8 cellular contexts compared by ENCODE assay signal in the genomic region with DNA sequence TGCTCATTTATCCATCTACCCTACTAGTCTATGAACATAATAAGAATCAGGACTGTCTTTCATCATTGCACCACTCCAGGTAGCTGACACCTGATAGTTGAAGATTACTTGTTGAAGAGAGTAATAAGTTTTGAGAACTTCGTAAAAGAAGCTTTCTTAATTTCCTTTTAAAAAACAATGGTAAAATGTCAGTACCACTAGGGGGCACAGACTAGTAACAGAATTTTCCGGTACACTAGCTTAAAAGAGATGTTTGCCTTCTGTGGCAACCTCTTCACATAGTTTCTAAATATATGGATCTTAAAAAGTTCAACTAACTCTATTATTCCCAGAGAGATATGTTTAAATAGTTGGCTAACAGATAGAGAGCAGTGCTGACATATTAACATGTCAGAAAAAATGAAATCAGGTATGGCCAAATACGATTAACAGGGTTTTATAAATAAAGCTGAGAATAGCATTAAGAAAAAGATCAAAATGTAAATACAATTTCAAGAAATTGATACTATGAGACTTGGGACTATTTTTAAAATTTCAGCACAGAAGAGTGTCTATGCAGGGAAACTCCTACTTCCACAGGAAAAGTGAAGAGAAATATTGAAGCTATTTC. TPM values are rescaled to one million over a fixed set of nuclear protein-coding genes. Genes with fewer than 3 reads are reported as not detected.
DNase-seq lines count a peak whose midpoint lies in the region; ATAC-seq, FAIRE-seq and TF ChIP-seq lines count a peak whose summit lies in the region.

No MANE protein-coding gene starts in this region.

- no peak overlapping the region for H3K18ac ChIP-seq in H1 (ENCODE audit: extremely low read depth, low read length)

- no peaks in the 10 kb centered on the region for H3K36me3 Mint-ChIP-seq in activated CD8-positive, alpha-beta T cell treated with anti-CD3 and anti-CD28 coated beads for 36 hours (ENCODE audit: low read depth)
- no peaks in the 10 kb centered on the region for H3K36me3 Mint-ChIP-seq in activated CD8-positive, alpha-beta T cell treated with anti-CD3 and anti-CD28 coated beads, Interleukin-2, amount 10 ng/mL, durations not matched to agents 7 days and 5 days (ENCODE audit: low read depth)

- H3K36me3 ChIP-seq in H1 (ENCODE audit: control insufficient read depth in 2 of 4, insufficient read depth in 4 of 4, low read length in 3 of 4) (no peaks in the 10 kb centered on the region), osteoblast (ENCODE audit: insufficient read depth, low read length) (no peaks in the 10 kb centered on the region)

- H3K9ac ChIP-seq in H1 (replicated peaks in 1 of 4; ENCODE audit: extremely low read depth in 1 of 4, low read depth in 3 of 4, low read length in 3 of 4): no peak overlapping the region

- H3K27ac Mint-ChIP-seq in activated CD8-positive, alpha-beta T cell treated with anti-CD3 and anti-CD28 coated beads for 36 hours: no peak overlapping the region
- H3K27ac Mint-ChIP-seq in activated CD8-positive, alpha-beta T cell treated with anti-CD3 and anti-CD28 coated beads, Interleukin-2, amount 10 ng/mL, durations not matched to agents 7 days and 5 days: no peak overlapping the region

- H3K56ac ChIP-seq in H1 (replicated peaks; ENCODE audit: insufficient read length, low read depth, low read length): no peak overlapping the region

- H3K23ac ChIP-seq in H1 (ENCODE audit: insufficient read length): no peak overlapping the region

- H3K27me3 Mint-ChIP-seq in activated CD8-positive, alpha-beta T cell treated with anti-CD3 and anti-CD28 coated beads for 36 hours: no peaks in the 10 kb centered on the region
- no peaks in the 10 kb centered on the region for H3K27me3 Mint-ChIP-seq in activated CD8-positive, alpha-beta T cell treated with anti-CD3 and anti-CD28 coated beads, Interleukin-2, amount 10 ng/mL, durations not matched to agents 7 days and 5 days (ENCODE audit: low read depth)

- peak; percentile 49 to 54 for TF ChIP-seq RAD21 in H1 (IDR thresholded peaks at IDR 0.05 in 1 of 2, conservative IDR thresholded peaks at IDR 0.05 in 1 of 2; ENCODE audit: low read depth in 2 of 2, low read length in 2 of 2)

- H3K27me3 ChIP-seq in H1 (replicated peaks in 1 of 4; ENCODE audit: control insufficient read depth in 3 of 4, extremely low read depth in 1 of 4, insufficient read depth in 3 of 4, low read length in 3 of 4) (peaks cover 9 to 29% (median 25%) of the 10 kb centered on the region in 4 experiments), osteoblast (ENCODE audit: insufficient read depth, low read length) (no peaks in the 10 kb centered on the region)

- no peak overlapping the region for H2BK12ac ChIP-seq in H1 (ENCODE audit: low read depth, low read length)

- H3K27ac ChIP-seq in H1 (ENCODE audit: low read depth, low read length): no peak overlapping the region
- no peak overlapping the region for H3K27ac ChIP-seq in osteoblast (ENCODE audit: low read depth, low read length)

- H4K5ac ChIP-seq in H1 (ENCODE audit: insufficient read length, low read depth, low read length): no peak overlapping the region

- no peak overlapping the region for H3K14ac ChIP-seq in H1 (ENCODE audit: insufficient read length)

- H3K9me3 Mint-ChIP-seq in activated CD8-positive, alpha-beta T cell treated with anti-CD3 and anti-CD28 coated beads for 36 hours: peaks cover 2% of the 10 kb centered on the region
- no peaks in the 10 kb centered on the region for H3K9me3 Mint-ChIP-seq in activated CD8-positive, alpha-beta T cell treated with anti-CD3 and anti-CD28 coated beads, Interleukin-2, amount 10 ng/mL, durations not matched to agents 7 days and 5 days (ENCODE audit: insufficient read depth)

- H3K4me1 ChIP-seq in H1 (replicated peaks in 1 of 4; ENCODE audit: control insufficient read depth in 3 of 4, insufficient read depth in 4 of 4, low read length in 3 of 4) (peaks cover 0 to 13% (median 5%) of the 10 kb centered on the region in 4 experiments; a peak in 5 of 7 replicates), osteoblast (ENCODE audit: insufficient read depth, low read length) (peaks cover 2% of the 10 kb centered on the region)

- H2BK5ac ChIP-seq in H1 (ENCODE audit: low read depth, low read length): no peak overlapping the region

- H3K4me3 ChIP-seq in H1 (ENCODE audit: extremely low read depth in 1 of 4, insufficient read depth in 2 of 4, low read depth in 3 of 4, low read length in 4 of 4) (no peak overlapping the region), osteoblast (ENCODE audit: insufficient read depth, low read length) (no peak overlapping the region)

- DNase-seq in activated CD8-positive, alpha-beta T cell treated with anti-CD3 and anti-CD28 coated beads for 36 hours: no peak
- DNase-seq in activated CD8-positive, alpha-beta T cell treated with anti-CD3 and anti-CD28 coated beads, Interleukin-2, amount 10 ng/mL, durations not matched to agents 7 days and 5 days: no peak
- DNase-seq in NCI-H446 (lab: John Stamatoyannopoulos, UW) (peak; percentile 7 to 55), H1 (ENCODE audit: low read depth in 1 of 2, low spot score in 2 of 2) (no peak), osteoblast (ENCODE audit: insufficient read length, low spot score, missing footprints) (peak; percentile 83), amniotic stem cell (lab: John Stamatoyannopoulos, UW) (no peak)
- no peak for DNase-seq in activated CD4-positive, CD25-positive, alpha-beta regulatory T cell treated with anti-CD3 and anti-CD28 coated beads, Interleukin-2, amount 50 U/mL, for 72 hours

- no peak for TF ChIP-seq EP300 in H1 (IDR thresholded peaks at IDR 0.05; ENCODE audit: borderline replicate concordance in 1 of 2, low read depth in 2 of 2, low read length in 2 of 2)

- H2BK120ac ChIP-seq in H1 (replicated peaks; ENCODE audit: low read depth, low read length): no peak overlapping the region

- ATAC-seq in activated CD8-positive, alpha-beta T cell treated with anti-CD3 and anti-CD28 coated beads for 36 hours: no peak
- no peak for ATAC-seq in activated CD8-positive, alpha-beta T cell treated with anti-CD3 and anti-CD28 coated beads, Interleukin-2, amount 10 ng/mL, durations not matched to agents 7 days and 5 days
- ATAC-seq in GM21619 (IDR thresholded peaks at IDR 0.05; ENCODE audit: unreplicated experiment): no peak

- TF ChIP-seq CTCF in activated CD8-positive, alpha-beta T cell treated with anti-CD3 and anti-CD28 coated beads for 36 hours (IDR thresholded peaks at IDR 0.05): peak; percentile 80
- peak in 2 of 3 experiments; percentile 35 to 47; a peak in 2 of 4 replicates for TF ChIP-seq CTCF in H1 (IDR thresholded peaks at IDR 0.05; ENCODE audit: control extremely low read depth in 1 of 3, insufficient read depth in 1 of 3, low read depth in 1 of 3, low read length in 3 of 3)
- TF ChIP-seq CTCF in osteoblast (IDR thresholded peaks at IDR 0.05; ENCODE audit: extremely low read depth, low read depth, low read length): peak; percentile 69

- no peaks in the 10 kb centered on the region for H3K79me2 ChIP-seq in H1 (ENCODE audit: control insufficient read depth in 1 of 2, insufficient read depth in 2 of 2, low read length in 2 of 2)
- no peaks in the 10 kb centered on the region for H3K79me2 ChIP-seq in osteoblast (ENCODE audit: insufficient read depth, low read length)

- no peak overlapping the region for H4K8ac ChIP-seq in H1 (ENCODE audit: extremely low read depth, insufficient read depth, low read length)

- peaks cover 46% of the 10 kb centered on the region for H3K4me1 Mint-ChIP-seq in activated CD8-positive, alpha-beta T cell treated with anti-CD3 and anti-CD28 coated beads for 36 hours (ENCODE audit: low read depth)
- peaks cover 34% of the 10 kb centered on the region for H3K4me1 Mint-ChIP-seq in activated CD8-positive, alpha-beta T cell treated with anti-CD3 and anti-CD28 coated beads, Interleukin-2, amount 10 ng/mL, durations not matched to agents 7 days and 5 days (ENCODE audit: low read depth)

- 79% methylated on average over 3 of the region's 3 CpGs; no CpG with 5 or more reads in 1 of the 2 experiments for WGBS in H1 (ENCODE audit: extremely low coverage in 1 of 2, insufficient coverage in 1 of 2, insufficient read length in 1 of 2, insufficient replicate concordance in 2 of 2, low coverage in 1 of 2, low lambda C conversion rate in 2 of 2, missing lambda C conversion rate in 1 of 2), 2 experiments

- no peaks in the 10 kb centered on the region for H3K9me3 ChIP-seq in H1 (ENCODE audit: insufficient read depth in 2 of 2, low read depth in 1 of 2, low read length in 1 of 2)
- no peaks in the 10 kb centered on the region for H3K9me3 ChIP-seq in osteoblast (ENCODE audit: low read depth, low read length)

- FAIRE-seq in H1 (lab: Jason Lieb, UNC): no peak

- H2BK20ac ChIP-seq in H1 (ENCODE audit: low read length): no peak overlapping the region

- H2AK5ac ChIP-seq in H1 (ENCODE audit: low read depth, low read length): no peak overlapping the region

- no peak overlapping the region for H3K4me2 ChIP-seq in H1 (ENCODE audit: insufficient read depth in 1 of 2, low read depth in 2 of 2, low read length in 2 of 2)
- H3K4me2 ChIP-seq in osteoblast (ENCODE audit: insufficient read depth, low read length): peak overlapping the region; percentile 63

- H3K23me2 ChIP-seq in H1 (ENCODE audit: low read depth, low read length): peaks cover 11% of the 10 kb centered on the region; the same call in 1 of the 2 replicates

- CTCF ChIA-PET in activated CD8-positive, alpha-beta T cell treated with anti-CD3 and anti-CD28 coated beads for 36 hours (lab: Charles Lee): interaction anchor here (0.6 to 5.9 kb wide), 36 partner anchors 8 to 712 kb away, joined by 3 to 151 read pairs (median 5); no protein-coding TSS in a partner anchor
- CTCF ChIA-PET in activated CD8-positive, alpha-beta T cell treated with anti-CD3 and anti-CD28 coated beads, Interleukin-2, amount 10 ng/mL, durations not matched to agents 7 days and 5 days (lab: Charles Lee): interaction anchor here (0.6 to 9.7 kb wide), 60 partner anchors 11 to 772 kb away, joined by 3 to 281 read pairs (median 4); no protein-coding TSS in a partner anchor
- CTCF ChIA-PET in H1 (lab: Charles Lee; ENCODE audit: partially characterized antibody): interaction anchor here (0.7 to 9.6 kb wide), 51 partner anchors 8 to 1221 kb away, joined by 3 to 168 read pairs (median 4); no protein-coding TSS in a partner anchor

- no peaks in the 10 kb centered on the region for H3K79me1 ChIP-seq in H1 (ENCODE audit: low read depth, low read length)

- TF ChIP-seq POLR2A in H1 (IDR thresholded peaks at IDR 0.05; ENCODE audit: control extremely low read depth in 1 of 2, low read depth in 2 of 2, low read length in 2 of 2): no peak

- H4K20me1 ChIP-seq in H1 (replicated peaks in 1 of 2; ENCODE audit: control insufficient read depth in 1 of 2, insufficient read depth in 2 of 2, low read length in 2 of 2): no peaks in the 10 kb centered on the region
- no peaks in the 10 kb centered on the region for H4K20me1 ChIP-seq in osteoblast (ENCODE audit: insufficient read depth, low read length)

- H2AFZ ChIP-seq in H1 (ENCODE audit: low read length) (no peak overlapping the region), osteoblast (ENCODE audit: low read length) (peak overlapping the region; percentile 86)

- no peak overlapping the region for H4K91ac ChIP-seq in H1 (replicated peaks; ENCODE audit: insufficient read length, low read length)

- no peak overlapping the region for H2BK15ac ChIP-seq in H1 (ENCODE audit: low read length)

- intact Hi-C loops in activated CD8-positive, alpha-beta T cell treated with anti-CD3 and anti-CD28 coated beads for 36 hours (cut with micrococcal nuclease): loop anchor here (1.0 kb wide), 1 partner anchor 514 kb away; no protein-coding TSS in a partner anchor

- no peak overlapping the region for H3K4me3 Mint-ChIP-seq in activated CD8-positive, alpha-beta T cell treated with anti-CD3 and anti-CD28 coated beads for 36 hours
- no peak overlapping the region for H3K4me3 Mint-ChIP-seq in activated CD8-positive, alpha-beta T cell treated with anti-CD3 and anti-CD28 coated beads, Interleukin-2, amount 10 ng/mL, durations not matched to agents 7 days and 5 days

- H3K4ac ChIP-seq in H1 (replicated peaks; ENCODE audit: insufficient read length, low read depth, low read length): no peak overlapping the region

- POLR2A ChIA-PET in activated CD8-positive, alpha-beta T cell treated with anti-CD3 and anti-CD28 coated beads for 36 hours (lab: Charles Lee): interaction anchor here (1.2 kb wide), 1 partner anchor 9 kb away, joined by 4 read pairs; no protein-coding TSS in a partner anchor
- POLR2A ChIA-PET in activated CD8-positive, alpha-beta T cell treated with anti-CD3 and anti-CD28 coated beads, Interleukin-2, amount 10 ng/mL, durations not matched to agents 7 days and 5 days (lab: Charles Lee): no interaction called here
- POLR2A ChIA-PET in H1 (lab: Charles Lee; ENCODE audit: partially characterized antibody): no interaction called here

RNA-seq across cellular contexts. Expression of gene KCNQ5, which starts 5.4 kb away (rescaled TPM):
- total RNA-seq in activated CD8-positive, alpha-beta T cell treated with anti-CD3 and anti-CD28 coated beads for 36 hours: 10 to 100 TPM; 14.6 to 14.9 TPM
- 10 to 100 TPM in 1 of 2 experiments, 1 to 10 TPM in 1; 10.0 to 11.8 TPM for total RNA-seq in activated CD8-positive, alpha-beta T cell treated with anti-CD3 and anti-CD28 coated beads, Interleukin-2, amount 10 ng/mL, durations not matched to agents 7 days and 5 days
- total RNA-seq in H1 (2021; fragmentation: NEBNext Ultra II Directional; extraction: Animal tissue kit (Norgen Biotek cat#: 25700)): 1.2 and 1.3 TPM in 2 replicates
- polyA plus RNA-seq in H1 (2011; rRNA removed): 0.36 and 0.83 TPM in 2 replicates
- polyA plus RNA-seq in H1 (2011; cell fraction: cytosol; rRNA removed): 0.52 TPM
- polyA plus RNA-seq in H1 (2011; cell fraction: nucleus; rRNA removed): 0.70 TPM
- polyA plus RNA-seq in H1 (2012, experiment 1 of 2): 0.64 to 0.88 TPM (median 0.68 TPM) in 4 replicates
- 0.08 TPM for polyA plus RNA-seq in H1 (2012, experiment 2 of 2)
- 1.8 TPM for polyA plus RNA-seq in H1 (2013, experiment 1 of 2)
- 1.9 TPM for polyA plus RNA-seq in H1 (2013, experiment 2 of 2)
- polyA minus RNA-seq in H1 (2011; rRNA and poly(A)+ RNA removed): 0.95 and 2.2 TPM in 2 replicates
- polyA minus RNA-seq in H1 (2011; cell fraction: cytosol; rRNA and poly(A)+ RNA removed): 0.37 TPM
- polyA minus RNA-seq in H1 (2011; cell fraction: nucleus; rRNA and poly(A)+ RNA removed): 4.5 TPM
- total RNA-seq in osteoblast: 4.0 and 8.5 TPM in 2 replicates

Comparison
In these comparisons a context has a peak if more than half of its experiments do, and no peak if none do; other contexts are left out.
1. DNase-seq: peak in NCI-H446 (2 of 2) and osteoblast (single experiment); none in activated CD8-positive, alpha-beta T cell treated with anti-CD3 and anti-CD28 coated beads for 36 hours (single experiment), activated CD8-positive, alpha-beta T cell treated with anti-CD3 and anti-CD28 coated beads, Interleukin-2, amount 10 ng/mL, durations not matched to agents 7 days and 5 days (single experiment), H1 (0 of 2), amniotic stem cell (single experiment) and activated CD4-positive, CD25-positive, alpha-beta regulatory T cell treated with anti-CD3 and anti-CD28 coated beads, Interleukin-2, amount 50 U/mL, for 72 hours (single experiment).
2. Peak in every context shown above with its lines, with median percentiles within 50 percentile points of each other: CTCF ChIP-seq.